ENCODE assay signal across 8 cellular contexts in the genomic region with DNA sequence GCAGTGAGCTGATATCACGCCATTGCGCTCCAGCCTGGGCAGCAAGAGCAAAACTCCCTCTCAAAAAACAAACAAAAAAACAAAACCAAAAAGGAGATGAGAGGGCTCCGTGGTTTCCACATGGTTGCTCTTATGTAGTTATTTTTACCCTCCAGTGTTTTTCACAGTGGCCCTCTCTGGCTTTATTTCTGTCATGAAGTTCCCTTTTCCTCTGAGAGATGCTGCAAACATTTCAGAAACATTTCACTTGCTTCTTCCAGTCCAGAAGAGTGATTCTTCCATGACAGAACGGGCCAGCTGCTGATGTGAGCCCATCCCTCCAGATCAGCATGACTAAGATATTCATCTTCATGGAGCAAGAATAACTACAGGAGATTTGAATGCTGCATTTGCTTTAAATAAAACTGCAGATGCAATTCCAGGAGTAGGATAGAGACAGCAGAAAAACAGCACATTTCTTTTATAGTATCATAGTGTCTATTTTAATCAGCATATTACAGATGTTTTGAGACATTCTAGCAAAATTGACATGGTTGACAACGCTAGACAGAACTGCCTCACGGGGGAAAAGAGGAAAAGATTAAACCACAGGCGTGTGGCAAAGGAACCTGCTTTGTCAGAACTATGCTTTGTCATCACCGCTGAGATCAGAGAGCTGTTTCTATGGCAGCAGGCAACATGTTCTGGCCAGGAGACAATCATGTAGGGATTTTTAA. TPM values are rescaled to one million over a fixed set of nuclear protein-coding genes. Genes with fewer than 3 reads are reported as not detected.
A peak's percentile ranks its signal among the peaks of the same experiment; 100 is the strongest.
DNase-seq lines count a peak whose midpoint lies in the region; ATAC-seq, FAIRE-seq and TF ChIP-seq lines count a peak whose summit lies in the region.

No MANE protein-coding gene starts in this region.

- CTCF ChIA-PET in HepG2 (lab: Yijun Ruan, JAX; ENCODE audit: low intra/inter-chr PET ratio, low total read pairs) = no interaction called here

- no peaks in the 10 kb centered on the region for H3K36me3 ChIP-seq in HepG2 (replicated peaks in 1 of 2; ENCODE audit: control insufficient read depth in 1 of 2, insufficient read depth in 2 of 2, low read length in 2 of 2)

- peaks cover 9% of the 10 kb centered on the region for H3K36me3 Mint-ChIP-seq in stimulated activated memory B cell treated with anti-CD40 and anti-IgM and Interleukin-4, amounts not matched to agents 10 μg/mL and 1 μg/mL and 100 μg/mL, for 72 hours

- peaks cover 7% of the 10 kb centered on the region for H3K9me3 Mint-ChIP-seq in stimulated activated memory B cell treated with anti-CD40 and anti-IgM and Interleukin-4, amounts not matched to agents 10 μg/mL and 1 μg/mL and 100 μg/mL, for 72 hours

- no peaks in the 10 kb centered on the region for H3K79me2 ChIP-seq in HepG2 (ENCODE audit: insufficient read depth, low read length)

- no peak overlapping the region for H3K9ac ChIP-seq in HepG2 (ENCODE audit: insufficient read depth, low read depth, low read length)

- in situ Hi-C loops in HepG2 (cut with HindIII; ENCODE audit: extremely low pct_ligation_motif_present, low pct_unique_long_range_greater_than_20kb) = no loop called here

- H2AFZ ChIP-seq in HepG2 (ENCODE audit: low read length) = no peak overlapping the region

- no peaks in the 10 kb centered on the region for H3K9me3 ChIP-seq in HepG2 (ENCODE audit: low read length)

- no peak overlapping the region for H3K4me3 ChIP-seq in epithelial cell of proximal tubule (ENCODE audit: low read depth, low read length)
- H3K4me3 ChIP-seq in HepG2 (replicated peaks in 1 of 3; ENCODE audit: insufficient read depth in 1 of 3, low read depth in 2 of 3, low read length in 3 of 3) = no peak overlapping the region

- TF ChIP-seq CTCF in epithelial cell of proximal tubule (conservative IDR thresholded peaks at IDR 0.05; ENCODE audit: low read depth, low read length) (no peak), HepG2 (CRISPR knock-in tag; IDR thresholded peaks at IDR 0.05) (no peak)

- peak; percentile 48 to 72 for DNase-seq in NCI-H2081 (lab: John Stamatoyannopoulos, UW)
- DNase-seq in NCI-H2081 treated with DMSO at 0.1 percent for 48 hours (lab: John Stamatoyannopoulos, UW) = no peak
- DNase-seq in RPMI8226 = peak; percentile 95
- peak; percentile 65 for DNase-seq in epithelial cell of proximal tubule (ENCODE audit: low read depth)
- no peak for DNase-seq in HepG2 (ENCODE audit: low spot score)

- no peaks in the 10 kb centered on the region for H3K4me1 ChIP-seq in HepG2 (ENCODE audit: insufficient read depth, low read length)

- intact Hi-C loops in HepG2 (cut with micrococcal nuclease; ENCODE audit: unreplicated experiment) = no loop called here

- peak overlapping the region; percentile 65 for H3K4me3 Mint-ChIP-seq in stimulated activated memory B cell treated with anti-CD40 and anti-IgM and Interleukin-4, amounts not matched to agents 10 μg/mL and 1 μg/mL and 100 μg/mL, for 72 hours

- POLR2A ChIA-PET in HepG2 (lab: Yijun Ruan, JAX) = no interaction called here

- H3K4me1 Mint-ChIP-seq in stimulated activated memory B cell treated with anti-CD40 and anti-IgM and Interleukin-4, amounts not matched to agents 10 μg/mL and 1 μg/mL and 100 μg/mL, for 72 hours = peaks cover 62% of the 10 kb centered on the region

- WGBS in HepG2 (ENCODE audit: low lambda C conversion rate) = 40% methylated on average over 8 of the region's 8 CpGs

- no peak for TF ChIP-seq RAD21 in HepG2 (CRISPR knock-in tag; IDR thresholded peaks at IDR 0.05)

- no TSS peak for BruUV-seq in HepG2 (replicated peaks; lab: Mats Ljungman, UMichigan)

- 0 out of 5 replicates have a peak, but pooled peaks cover 0 to 5% of the 10 kb centered on the region in 2 experiments for H3K27me3 ChIP-seq in HepG2 (ENCODE audit: control insufficient read depth in 1 of 2, insufficient read depth in 2 of 2, low read length in 2 of 2)

- H4K20me1 ChIP-seq in HepG2 (ENCODE audit: insufficient read depth, low read length) = no peaks in the 10 kb centered on the region

- H3K27ac ChIP-seq in HepG2 (ENCODE audit: extremely low read length, insufficient read depth, low read length) = no peak overlapping the region

- H3K27me3 Mint-ChIP-seq in stimulated activated memory B cell treated with anti-CD40 and anti-IgM and Interleukin-4, amounts not matched to agents 10 μg/mL and 1 μg/mL and 100 μg/mL, for 72 hours = no peaks in the 10 kb centered on the region

- no peak overlapping the region for H3K4me2 ChIP-seq in HepG2 (ENCODE audit: low read depth, low read length)

- TF ChIP-seq POLR2A in HepG2 (IDR thresholded peaks at IDR 0.05; ENCODE audit: insufficient read depth in 1 of 2, low read depth in 2 of 2, low read length in 2 of 2) = no peak

- H3K27ac Mint-ChIP-seq in stimulated activated memory B cell treated with anti-CD40 and anti-IgM and Interleukin-4, amounts not matched to agents 10 μg/mL and 1 μg/mL and 100 μg/mL, for 72 hours = peak overlapping the region; percentile 86

- TF ChIP-seq EP300 in HepG2 (IDR thresholded peaks at IDR 0.05; ENCODE audit: low read depth in 2 of 2, low read length in 2 of 2) (no peak), HepG2 (CRISPR knock-in tag; IDR thresholded peaks at IDR 0.05; ENCODE audit: borderline replicate concordance) (no peak)

- no peak for FAIRE-seq in HepG2 (lab: Jason Lieb, UNC)

- ATAC-seq in GM21390 (IDR thresholded peaks at IDR 0.05; ENCODE audit: unreplicated experiment) = peak; percentile 89
- peak; percentile 83 for ATAC-seq in HG03575 (IDR thresholded peaks at IDR 0.05; ENCODE audit: extremely low read depth, insufficient number of reproducible peaks, low FRiP score, unreplicated experiment)
- peak; percentile 93 for ATAC-seq in stimulated activated memory B cell treated with anti-CD40 and anti-IgM and Interleukin-4, amounts not matched to agents 10 μg/mL and 1 μg/mL and 100 μg/mL, for 72 hours
- no peak for ATAC-seq in HepG2

TF ChIP-seq in HepG2, 621 proteins besides CTCF, POLR2A, EP300 and RAD21 (continues in another document):
- TF ChIP-seq SOX13 (IDR thresholded peaks at IDR 0.05) = no peak
- TF ChIP-seq SOX13 (CRISPR knock-in tag; conservative IDR thresholded peaks at IDR 0.05 in 1 of 2, IDR thresholded peaks at IDR 0.05 in 1 of 2) = no peak
- TF ChIP-seq SIN3A (IDR thresholded peaks at IDR 0.05; ENCODE audit: borderline replicate concordance, low read depth, low read length) = no peak
- TF ChIP-seq SNAPC2 (CRISPR knock-in tag; IDR thresholded peaks at IDR 0.05) = no peak
- TF ChIP-seq LRRFIP1 (CRISPR knock-in tag; conservative IDR thresholded peaks at IDR 0.05) = no peak
- TF ChIP-seq ZNF652 (CRISPR knock-in tag; IDR thresholded peaks at IDR 0.05; ENCODE audit: borderline replicate concordance, low read depth) = no peak
- no peak for TF ChIP-seq MZF1 (CRISPR knock-in tag; IDR thresholded peaks at IDR 0.05; ENCODE audit: borderline replicate concordance)
- no peak for TF ChIP-seq CREM (IDR thresholded peaks at IDR 0.05)
- TF ChIP-seq CREM (CRISPR knock-in tag; IDR thresholded peaks at IDR 0.05) = no peak
- no peak for TF ChIP-seq ZNF383 (CRISPR knock-in tag; IDR thresholded peaks at IDR 0.05; ENCODE audit: borderline replicate concordance)

RNA-seq across cellular contexts. Expression of gene NRCAM, which starts 40.3 kb away (rescaled TPM):
- total RNA-seq in epithelial cell of proximal tubule (2.0 and 11.0 TPM in 2 replicates), HepG2 (2016; rRNA removed; fragmentation: Illumina TruSeq; extraction: Trizol) (0.31 and 0.39 TPM in 2 replicates)
- 0.18 TPM in 1 of 2 replicates, not detected in the other for total RNA-seq in HepG2 (2016; cell fraction: cytosol; rRNA removed; fragmentation: Illumina TruSeq; extraction: Trizol; ENCODE audit: low read depth)
- 0.35 and 0.61 TPM in 2 replicates for total RNA-seq in HepG2 (2016; cell fraction: insoluble cytoplasmic fraction; rRNA removed; fragmentation: Illumina TruSeq; extraction: Trizol)
- 0.07 and 0.15 TPM in 2 replicates for total RNA-seq in HepG2 (2016; cell fraction: membrane; rRNA removed; fragmentation: Illumina TruSeq; extraction: Trizol)
- total RNA-seq in HepG2 (2016; cell fraction: nucleus; rRNA removed; fragmentation: Illumina TruSeq; extraction: Trizol) = 0.91 and 1.6 TPM in 2 replicates
- polyA plus RNA-seq in HepG2 (2011; rRNA removed) = 0.31 and 0.33 TPM in 2 replicates
- polyA plus RNA-seq in HepG2 (2011; cell fraction: cytosol; rRNA removed) = 0.11 and 0.21 TPM in 2 replicates
- 0.10 and 0.16 TPM in 2 replicates for polyA plus RNA-seq in HepG2 (2011; cell fraction: nucleus; rRNA removed)
- 0.15 and 0.24 TPM in 2 replicates for polyA plus RNA-seq in HepG2 (2012)
- 0.02 TPM in 1 of 2 replicates, not detected in the other for polyA plus RNA-seq in HepG2 (2016; cell fraction: cytosol; fragmentation: Illumina TruSeq; extraction: Trizol; ENCODE audit: low read depth)
- 0.47 and 0.73 TPM in 2 replicates for polyA plus RNA-seq in HepG2 (2016; cell fraction: insoluble cytoplasmic fraction; fragmentation: Illumina TruSeq; extraction: Trizol; ENCODE audit: low read depth)
- polyA plus RNA-seq in HepG2 (2016; cell fraction: membrane; fragmentation: Illumina TruSeq; extraction: Trizol; ENCODE audit: low read depth) = 0.07 and 0.08 TPM in 2 replicates
- 1.9 and 2.0 TPM in 2 replicates for polyA plus RNA-seq in HepG2 (2016; cell fraction: nucleus; fragmentation: Illumina TruSeq; extraction: Trizol; ENCODE audit: insufficient read depth, low read depth)
- 0.42 and 0.90 TPM in 2 replicates for polyA minus RNA-seq in HepG2 (2011; rRNA and poly(A)+ RNA removed; ENCODE audit: low replicate concordance)
- polyA minus RNA-seq in HepG2 (2011; cell fraction: cytosol; rRNA and poly(A)+ RNA removed) = 0.26 and 0.89 TPM in 2 replicates
- polyA minus RNA-seq in HepG2 (2011; cell fraction: nucleus; rRNA and poly(A)+ RNA removed) = 0.75 and 1.3 TPM in 2 replicates

Comparison
In these comparisons a context has a peak if more than half of its experiments do, and no peak if none do; other contexts are left out.
1. DNase-seq: peak in NCI-H2081 (2 of 2), RPMI8226 (single experiment) and epithelial cell of proximal tubule (single experiment); none in NCI-H2081 treated with DMSO at 0.1 percent for 48 hours (single experiment) and HepG2 (single experiment).